Comparison of ENCODE assay signal across 8 cellular contexts in genomic region chr12:62466018-62466595, GRCh38. TPM values are rescaled to one million over a fixed set of nuclear protein-coding genes. Genes with fewer than 3 reads are reported as not detected.
DNase-seq lines count a peak whose midpoint lies in the region; ATAC-seq and TF ChIP-seq lines count a peak whose summit lies in the region.

No MANE protein-coding gene starts in this region.

- peak overlapping the region; percentile 78 to 99 for H3K4me3 ChIP-seq in foreskin fibroblast (ENCODE audit: low read depth in 1 of 2, low read length in 2 of 2)

- peaks cover 3% of the 10 kb centered on the region for H3K27me3 Mint-ChIP-seq in activated T-helper 2 cell treated with anti-CD3 and anti-CD28 coated beads, Interferon-gamma antibody, Interleukin-2, Interleukin-4, amounts not matched to agents 10 μg/mL and 5 μg/mL and 100 μg/mL, durations not matched to agents 14 hours and 24 hours and 36 hours (ENCODE audit: low read depth)
- H3K27me3 Mint-ChIP-seq in natural killer cell treated with Interleukin-12 subunit alpha and Interleukin-12 subunit beta and Interleukin-15 and Interleukin-18, amount 100 ng/mL, for 72 hours: peaks cover 7% of the 10 kb centered on the region in 2 donors

- H3K9me3 Mint-ChIP-seq in activated T-helper 2 cell treated with anti-CD3 and anti-CD28 coated beads, Interferon-gamma antibody, Interleukin-2, Interleukin-4, amounts not matched to agents 10 μg/mL and 5 μg/mL and 100 μg/mL, durations not matched to agents 14 hours and 24 hours and 36 hours: peaks cover 24% of the 10 kb centered on the region
- peaks cover 3% of the 10 kb centered on the region for H3K9me3 Mint-ChIP-seq in natural killer cell treated with Interleukin-12 subunit alpha and Interleukin-12 subunit beta and Interleukin-15 and Interleukin-18, amount 100 ng/mL, for 72 hours

- no peak for TF ChIP-seq CTCF in foreskin fibroblast (IDR thresholded peaks at IDR 0.05; ENCODE audit: low read depth, low read length)

- DNase-seq in AG08395 (ENCODE audit: low spot score) (peak; percentile 62), NCI-H69 (lab: John Stamatoyannopoulos, UW) (peak; percentile 58), foreskin fibroblast (peak; percentile 37 to 68)
- peak; percentile 19 for DNase-seq in activated T-helper 2 cell treated with anti-CD3 and anti-CD28 coated beads, Interferon-gamma antibody, Interleukin-2, Interleukin-4, amounts not matched to agents 10 μg/mL and 5 μg/mL and 100 μg/mL, durations not matched to agents 14 hours and 24 hours and 36 hours (ENCODE audit: low spot score)
- DNase-seq in natural killer cell treated with Interleukin-12 subunit alpha and Interleukin-12 subunit beta and Interleukin-15 and Interleukin-18, amount 100 ng/mL, for 72 hours (ENCODE audit: low spot score): no peak
- no peak for DNase-seq in effector CD4-positive, alpha-beta T cell

- peak; percentile 31 for ATAC-seq in GM18498 (IDR thresholded peaks at IDR 0.05; ENCODE audit: unreplicated experiment)
- ATAC-seq in HG02885 (IDR thresholded peaks at IDR 0.05; ENCODE audit: poor library complexity, unreplicated experiment): peak; percentile 27
- ATAC-seq in natural killer cell treated with Interleukin-12 subunit alpha and Interleukin-12 subunit beta and Interleukin-15 and Interleukin-18, amount 100 ng/mL, for 72 hours: peak in 1 of 2 donors; percentile 23

- H3K4me3 Mint-ChIP-seq in activated T-helper 2 cell treated with anti-CD3 and anti-CD28 coated beads, Interferon-gamma antibody, Interleukin-2, Interleukin-4, amounts not matched to agents 10 μg/mL and 5 μg/mL and 100 μg/mL, durations not matched to agents 14 hours and 24 hours and 36 hours (ENCODE audit: low read depth): peak overlapping the region; percentile 94
- peak overlapping the region; percentile 98 for H3K4me3 Mint-ChIP-seq in natural killer cell treated with Interleukin-12 subunit alpha and Interleukin-12 subunit beta and Interleukin-15 and Interleukin-18, amount 100 ng/mL, for 72 hours

- peaks cover 12% of the 10 kb centered on the region for H3K36me3 Mint-ChIP-seq in activated T-helper 2 cell treated with anti-CD3 and anti-CD28 coated beads, Interferon-gamma antibody, Interleukin-2, Interleukin-4, amounts not matched to agents 10 μg/mL and 5 μg/mL and 100 μg/mL, durations not matched to agents 14 hours and 24 hours and 36 hours (ENCODE audit: low read depth)
- H3K36me3 Mint-ChIP-seq in natural killer cell treated with Interleukin-12 subunit alpha and Interleukin-12 subunit beta and Interleukin-15 and Interleukin-18, amount 100 ng/mL, for 72 hours: peaks cover 12% of the 10 kb centered on the region

- H3K27ac Mint-ChIP-seq in activated T-helper 2 cell treated with anti-CD3 and anti-CD28 coated beads, Interferon-gamma antibody, Interleukin-2, Interleukin-4, amounts not matched to agents 10 μg/mL and 5 μg/mL and 100 μg/mL, durations not matched to agents 14 hours and 24 hours and 36 hours: peak overlapping the region; percentile 85
- peak overlapping the region; percentile 85 to 92 for H3K27ac Mint-ChIP-seq in natural killer cell treated with Interleukin-12 subunit alpha and Interleukin-12 subunit beta and Interleukin-15 and Interleukin-18, amount 100 ng/mL, for 72 hours

- peaks cover 20% of the 10 kb centered on the region for H3K4me1 Mint-ChIP-seq in activated T-helper 2 cell treated with anti-CD3 and anti-CD28 coated beads, Interferon-gamma antibody, Interleukin-2, Interleukin-4, amounts not matched to agents 10 μg/mL and 5 μg/mL and 100 μg/mL, durations not matched to agents 14 hours and 24 hours and 36 hours (ENCODE audit: low read depth)
- H3K4me1 Mint-ChIP-seq in natural killer cell treated with Interleukin-12 subunit alpha and Interleukin-12 subunit beta and Interleukin-15 and Interleukin-18, amount 100 ng/mL, for 72 hours (ENCODE audit: low read depth in 2 of 2): peaks cover 11 to 15% of the 10 kb centered on the region in 2 donors

- intact Hi-C loops in activated T-helper 2 cell treated with anti-CD3 and anti-CD28 coated beads, Interferon-gamma antibody, Interleukin-2, Interleukin-4, amounts not matched to agents 10 μg/mL and 5 μg/mL and 100 μg/mL, durations not matched to agents 14 hours and 24 hours and 36 hours (cut with micrococcal nuclease): loop anchor here (2.0 kb wide), 3 partner anchors 59 to 205 kb away; partner anchors contain the start of gene USP15

RNA-seq across cellular contexts. Expression of gene MON2, which starts 0.5 kb away (rescaled TPM):
- total RNA-seq in activated T-helper 2 cell treated with anti-CD3 and anti-CD28 coated beads, Interferon-gamma antibody, Interleukin-2, Interleukin-4, amounts not matched to agents 10 μg/mL and 5 μg/mL and 100 μg/mL, durations not matched to agents 14 hours and 24 hours and 36 hours: 33.0 and 37.6 TPM in 2 replicates
- total RNA-seq in natural killer cell treated with Interleukin-12 subunit alpha and Interleukin-12 subunit beta and Interleukin-15 and Interleukin-18, amount 100 ng/mL, for 72 hours: 10 to 100 TPM; 80.1 to 89.9 TPM

Comparison
In these comparisons a context has a peak if more than half of its experiments do, and no peak if none do; other contexts are left out.
1. DNase-seq: peak in AG08395 (single experiment), NCI-H69 (single experiment), activated T-helper 2 cell treated with anti-CD3 and anti-CD28 coated beads, Interferon-gamma antibody, Interleukin-2, Interleukin-4, amounts not matched to agents 10 μg/mL and 5 μg/mL and 100 μg/mL, durations not matched to agents 14 hours and 24 hours and 36 hours (single experiment) and foreskin fibroblast (2 of 2); none in natural killer cell treated with Interleukin-12 subunit alpha and Interleukin-12 subunit beta and Interleukin-15 and Interleukin-18, amount 100 ng/mL, for 72 hours (single experiment) and effector CD4-positive, alpha-beta T cell (single experiment).